17 cellular contexts compared by ENCODE assay signal in genomic region chr12:126191037-126191891, GRCh38.
A peak's percentile ranks its signal among the peaks of the same experiment; 100 is the strongest.
DNase-seq lines count a peak whose midpoint lies in the region; ATAC-seq and TF ChIP-seq lines count a peak whose summit lies in the region.
"Had no signal": no experiment of that assay in that cellular context is flagged by ENCODE, and none has a peak within 500 bp of the region (broad histone marks: within the 10 kb centered on the region; RNA-seq: fewer than 3 reads in every experiment).

No MANE protein-coding gene starts in this region.

- no peak overlapping the region for H3K27ac Mint-ChIP-seq in progenitor cell of endocrine pancreas
- H3K27ac Mint-ChIP-seq in T-helper 2 cell treated with Interferon-gamma antibody and Interleukin-4, amounts not matched to agents 5 μg/mL and 100 μg/mL, for 36 hours: no peak overlapping the region
- H3K27ac Mint-ChIP-seq in HFFc6: no peak overlapping the region
- H3K27ac Mint-ChIP-seq: activated CD8-positive, alpha-beta memory T cell treated with anti-CD3 and anti-CD28 coated beads, Interleukin-2, amount 10 ng/mL, durations not matched to agents 7 days and 5 days; CD8-positive, alpha-beta memory T cell had no signal

- H3K9ac ChIP-seq in HUES64 (ENCODE audit: low read depth, low read length) (peak overlapping the region; percentile 34), iPS-18a (ENCODE audit: low read length) (no peak overlapping the region)

- peaks cover 42% of the 10 kb centered on the region for H3K27me3 ChIP-seq in HUES64 (ENCODE audit: insufficient read depth, low read length)
- no peaks in the 10 kb centered on the region for H3K27me3 ChIP-seq in RWPE2 (ENCODE audit: insufficient read depth, poor library complexity, severe bottlenecking)
- peaks cover 30% of the 10 kb centered on the region for H3K27me3 ChIP-seq in iPS-18a (ENCODE audit: control insufficient read depth, insufficient read depth, low read length)
- H3K27me3 ChIP-seq: vagina had no signal

- ATAC-seq in RWPE2 (ENCODE audit: low read depth) (peak; percentile 73), HG02588 (IDR thresholded peaks at IDR 0.05; ENCODE audit: unreplicated experiment) (no peak)
- ATAC-seq: activated CD8-positive, alpha-beta memory T cell treated with anti-CD3 and anti-CD28 coated beads, Interleukin-2, amount 10 ng/mL, durations not matched to agents 7 days and 5 days had no signal

- H3K4me3 ChIP-seq in HUES64 (ENCODE audit: low read length) (peak overlapping the region; percentile 52), RWPE2 (ENCODE audit: severe bottlenecking) (no peak overlapping the region), iPS-18a (ENCODE audit: low read length) (peak overlapping the region; percentile 49)
- H3K4me3 ChIP-seq: PC-9 had no signal

- H3K4me1 Mint-ChIP-seq in progenitor cell of endocrine pancreas (ENCODE audit: low read depth) (peaks cover 2% of the 10 kb centered on the region), HFFc6 (ENCODE audit: low read depth) (no peaks in the 10 kb centered on the region)
- H3K4me1 Mint-ChIP-seq in T-helper 2 cell treated with Interferon-gamma antibody and Interleukin-4, amounts not matched to agents 5 μg/mL and 100 μg/mL, for 36 hours (ENCODE audit: low read depth): no peaks in the 10 kb centered on the region
- H3K4me1 Mint-ChIP-seq: activated CD8-positive, alpha-beta memory T cell treated with anti-CD3 and anti-CD28 coated beads, Interleukin-2, amount 10 ng/mL, durations not matched to agents 7 days and 5 days; CD8-positive, alpha-beta memory T cell had no signal

- H3K36me3 ChIP-seq in HUES64 (ENCODE audit: insufficient read depth, low read length): no peaks in the 10 kb centered on the region
- no peaks in the 10 kb centered on the region for H3K36me3 ChIP-seq in RWPE2 (ENCODE audit: low read depth)
- no peaks in the 10 kb centered on the region for H3K36me3 ChIP-seq in iPS-18a (ENCODE audit: control insufficient read depth, low read depth, low read length)
- H3K36me3 ChIP-seq: vagina had no signal

- H3K4me3 Mint-ChIP-seq in progenitor cell of endocrine pancreas (ENCODE audit: low read depth) (peak overlapping the region; percentile 55), HFFc6 (no peak overlapping the region)
- H3K4me3 Mint-ChIP-seq in T-helper 2 cell treated with Interferon-gamma antibody and Interleukin-4, amounts not matched to agents 5 μg/mL and 100 μg/mL, for 36 hours: no peak overlapping the region
- H3K4me3 Mint-ChIP-seq: activated CD8-positive, alpha-beta memory T cell treated with anti-CD3 and anti-CD28 coated beads, Interleukin-2, amount 10 ng/mL, durations not matched to agents 7 days and 5 days; CD8-positive, alpha-beta memory T cell had no signal

- H3K4me1 ChIP-seq in HUES64 (ENCODE audit: insufficient read depth, low read length) (no peaks in the 10 kb centered on the region), RWPE2 (ENCODE audit: insufficient read depth, poor library complexity, severe bottlenecking) (no peaks in the 10 kb centered on the region), iPS-18a (ENCODE audit: control insufficient read depth, low read depth, low read length) (no peaks in the 10 kb centered on the region)

- H3K9me3 Mint-ChIP-seq in progenitor cell of endocrine pancreas (ENCODE audit: low read depth) (no peaks in the 10 kb centered on the region), HFFc6 (peaks cover 67% of the 10 kb centered on the region)
- H3K9me3 Mint-ChIP-seq in T-helper 2 cell treated with Interferon-gamma antibody and Interleukin-4, amounts not matched to agents 5 μg/mL and 100 μg/mL, for 36 hours: peaks cover under 1% of the 10 kb centered on the region

- no peak overlapping the region for H3K27ac ChIP-seq in HUES64 (ENCODE audit: low read depth, low read length)
- no peak overlapping the region for H3K27ac ChIP-seq in RWPE2 (ENCODE audit: poor library complexity, severe bottlenecking)
- no peak overlapping the region for H3K27ac ChIP-seq in iPS-18a (ENCODE audit: low read length)
- H3K27ac ChIP-seq: PC-9, vagina had no signal

- peaks cover 83% of the 10 kb centered on the region for H3K27me3 Mint-ChIP-seq in progenitor cell of endocrine pancreas
- no peaks in the 10 kb centered on the region for H3K27me3 Mint-ChIP-seq in T-helper 2 cell treated with Interferon-gamma antibody and Interleukin-4, amounts not matched to agents 5 μg/mL and 100 μg/mL, for 36 hours (ENCODE audit: low read depth)
- no peaks in the 10 kb centered on the region for H3K27me3 Mint-ChIP-seq in HFFc6 (ENCODE audit: insufficient read depth)

- TF ChIP-seq CTCF in RWPE2 (IDR thresholded peaks at IDR 0.05; ENCODE audit: poor library complexity, severe bottlenecking) (no peak), progenitor cell of endocrine pancreas (IDR thresholded peaks at IDR 0.05; ENCODE audit: unreplicated experiment) (no peak), HFFc6 (IDR thresholded peaks at IDR 0.05) (no peak)

- H3K36me3 Mint-ChIP-seq in progenitor cell of endocrine pancreas (ENCODE audit: insufficient read depth) (no peaks in the 10 kb centered on the region), HFFc6 (ENCODE audit: low read depth) (peaks cover 5% of the 10 kb centered on the region; the same call in 1 of the 2 replicates)
- no peaks in the 10 kb centered on the region for H3K36me3 Mint-ChIP-seq in T-helper 2 cell treated with Interferon-gamma antibody and Interleukin-4, amounts not matched to agents 5 μg/mL and 100 μg/mL, for 36 hours (ENCODE audit: low read depth)
- H3K36me3 Mint-ChIP-seq: activated CD8-positive, alpha-beta memory T cell treated with anti-CD3 and anti-CD28 coated beads, Interleukin-2, amount 10 ng/mL, durations not matched to agents 7 days and 5 days; CD8-positive, alpha-beta memory T cell had no signal

- H3K9me3 ChIP-seq in HUES64 (ENCODE audit: insufficient read depth, low read depth, low read length) (no peaks in the 10 kb centered on the region), RWPE2 (ENCODE audit: severe bottlenecking) (no peaks in the 10 kb centered on the region), iPS-18a (ENCODE audit: control insufficient read depth, low read depth, low read length) (peaks cover 14% of the 10 kb centered on the region)
- H3K9me3 ChIP-seq: vagina had no signal

- DNase-seq in RWPE2 (ENCODE audit: low spot score) (no peak), progenitor cell of endocrine pancreas (ENCODE audit: low spot score, unreplicated experiment) (peak; percentile 19), GM19238 (ENCODE audit: insufficient read length, low spot score) (no peak), HFFc6 (no peak)
- no peak for DNase-seq in T-helper 2 cell treated with Interferon-gamma antibody and Interleukin-4, amounts not matched to agents 5 μg/mL and 100 μg/mL, for 36 hours (ENCODE audit: low spot score)
- DNase-seq: activated CD8-positive, alpha-beta memory T cell treated with anti-CD3 and anti-CD28 coated beads, Interleukin-2, amount 10 ng/mL, durations not matched to agents 7 days and 5 days; amniotic stem cell; CD8-positive, alpha-beta memory T cell; erythroblast; kidney glomerular epithelial cell; NCI-H1417 treated with DMSO at 0.1 percent for 48 hours; T1000 had no signal

- 8% methylated on average over 61 of the region's 61 CpGs for WGBS in HUES64
